ENCODE assay signal across 1 cellular context in the genomic region with DNA sequence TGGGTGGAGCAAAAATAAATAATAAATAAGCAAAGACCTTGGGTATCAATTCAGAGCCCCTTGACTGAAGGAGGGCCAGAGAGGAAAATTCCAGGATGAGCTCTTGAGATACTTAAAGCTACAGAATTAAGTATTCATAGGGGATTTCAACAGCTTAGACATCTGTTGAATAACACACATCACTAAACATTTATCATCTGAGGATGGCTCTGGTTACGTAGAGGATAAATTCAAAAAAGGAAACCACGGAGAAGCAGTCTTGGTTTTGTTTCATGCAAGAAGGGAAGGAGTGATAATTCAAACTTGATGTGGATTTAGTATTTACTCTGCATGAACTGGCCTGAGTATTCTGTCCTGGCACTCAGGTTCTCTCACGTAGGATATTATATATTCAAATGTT.
TF ChIP-seq lines count a peak whose summit lies in the region.

No MANE protein-coding gene starts in this region.

TF ChIP-seq in GM23338, 12 proteins besides CTCF, POLR2A, EP300 and RAD21:
- TF ChIP-seq NANOG (IDR thresholded peaks at IDR 0.05; ENCODE audit: borderline replicate concordance) = no peak
- TF ChIP-seq EZH2phosphoT487 (IDR thresholded peaks at IDR 0.05; ENCODE audit: unreplicated experiment) = no peak
- no peak for TF ChIP-seq ZNF331 (CRISPR knock-in tag; IDR thresholded peaks at IDR 0.05; ENCODE audit: low read depth)
- TF ChIP-seq, protein P1, sequence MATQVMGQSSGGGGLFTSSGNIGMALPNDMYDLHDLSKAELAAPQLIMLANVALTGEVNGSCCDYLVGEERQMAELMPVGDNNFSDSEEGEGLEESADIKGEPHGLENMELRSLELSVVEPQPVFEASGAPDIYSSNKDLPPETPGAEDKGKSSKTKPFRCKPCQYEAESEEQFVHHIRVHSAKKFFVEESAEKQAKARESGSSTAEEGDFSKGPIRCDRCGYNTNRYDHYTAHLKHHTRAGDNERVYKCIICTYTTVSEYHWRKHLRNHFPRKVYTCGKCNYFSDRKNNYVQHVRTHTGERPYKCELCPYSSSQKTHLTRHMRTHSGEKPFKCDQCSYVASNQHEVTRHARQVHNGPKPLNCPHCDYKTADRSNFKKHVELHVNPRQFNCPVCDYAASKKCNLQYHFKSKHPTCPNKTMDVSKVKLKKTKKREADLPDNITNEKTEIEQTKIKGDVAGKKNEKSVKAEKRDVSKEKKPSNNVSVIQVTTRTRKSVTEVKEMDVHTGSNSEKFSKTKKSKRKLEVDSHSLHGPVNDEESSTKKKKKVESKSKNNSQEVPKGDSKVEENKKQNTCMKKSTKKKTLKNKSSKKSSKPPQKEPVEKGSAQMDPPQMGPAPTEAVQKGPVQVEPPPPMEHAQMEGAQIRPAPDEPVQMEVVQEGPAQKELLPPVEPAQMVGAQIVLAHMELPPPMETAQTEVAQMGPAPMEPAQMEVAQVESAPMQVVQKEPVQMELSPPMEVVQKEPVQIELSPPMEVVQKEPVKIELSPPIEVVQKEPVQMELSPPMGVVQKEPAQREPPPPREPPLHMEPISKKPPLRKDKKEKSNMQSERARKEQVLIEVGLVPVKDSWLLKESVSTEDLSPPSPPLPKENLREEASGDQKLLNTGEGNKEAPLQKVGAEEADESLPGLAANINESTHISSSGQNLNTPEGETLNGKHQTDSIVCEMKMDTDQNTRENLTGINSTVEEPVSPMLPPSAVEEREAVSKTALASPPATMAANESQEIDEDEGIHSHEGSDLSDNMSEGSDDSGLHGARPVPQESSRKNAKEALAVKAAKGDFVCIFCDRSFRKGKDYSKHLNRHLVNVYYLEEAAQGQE (IDR thresholded peaks at IDR 0.05; ENCODE audit: unreplicated experiment) = no peak
- TF ChIP-seq, protein P2, sequence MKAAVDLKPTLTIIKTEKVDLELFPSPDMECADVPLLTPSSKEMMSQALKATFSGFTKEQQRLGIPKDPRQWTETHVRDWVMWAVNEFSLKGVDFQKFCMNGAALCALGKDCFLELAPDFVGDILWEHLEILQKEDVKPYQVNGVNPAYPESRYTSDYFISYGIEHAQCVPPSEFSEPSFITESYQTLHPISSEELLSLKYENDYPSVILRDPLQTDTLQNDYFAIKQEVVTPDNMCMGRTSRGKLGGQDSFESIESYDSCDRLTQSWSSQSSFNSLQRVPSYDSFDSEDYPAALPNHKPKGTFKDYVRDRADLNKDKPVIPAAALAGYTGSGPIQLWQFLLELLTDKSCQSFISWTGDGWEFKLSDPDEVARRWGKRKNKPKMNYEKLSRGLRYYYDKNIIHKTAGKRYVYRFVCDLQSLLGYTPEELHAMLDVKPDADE (IDR thresholded peaks at IDR 0.05) = no peak
- TF ChIP-seq ZNF462 (CRISPR knock-in tag; IDR thresholded peaks at IDR 0.05) = no peak
- TF ChIP-seq CREB1 (CRISPR knock-in tag; IDR thresholded peaks at IDR 0.05; ENCODE audit: low read depth) = no peak
- TF ChIP-seq EZH2 (IDR thresholded peaks at IDR 0.05; ENCODE audit: low read depth, unreplicated experiment) = no peak
- no peak for TF ChIP-seq JUNB (IDR thresholded peaks at IDR 0.05; ENCODE audit: unreplicated experiment)
- no peak for TF ChIP-seq ZNF114 (CRISPR knock-in tag; IDR thresholded peaks at IDR 0.05)
- no peak for TF ChIP-seq POLR2AphosphoS5 (IDR thresholded peaks at IDR 0.05; ENCODE audit: low read depth)
- TF ChIP-seq STAT1 (IDR thresholded peaks at IDR 0.05; ENCODE audit: unreplicated experiment) = no peak
